ENCODE assay signal across 27 cellular contexts in the genomic region with DNA sequence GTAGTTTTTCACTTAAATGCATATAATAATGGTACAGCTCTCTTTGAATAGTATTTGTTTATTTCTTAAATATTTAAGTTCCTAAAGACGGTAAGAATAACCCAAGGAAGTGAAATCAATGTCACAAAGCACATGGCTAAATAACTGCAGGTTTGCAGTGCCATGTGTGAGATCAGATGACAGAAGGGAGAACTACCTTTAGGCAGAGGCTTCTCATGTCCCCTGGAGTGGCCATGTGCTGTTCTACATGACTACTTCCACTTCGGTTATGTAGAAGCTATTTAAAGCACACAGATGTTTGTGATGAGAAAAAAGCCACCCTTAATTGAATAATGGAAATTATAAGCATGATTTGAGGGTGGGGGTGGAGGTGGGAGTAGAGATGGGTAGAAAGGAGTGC.
"Had no signal": no experiment of that assay in that cellular context is flagged by ENCODE, and none has a peak within 500 bp of the region (broad histone marks: within the 10 kb centered on the region; RNA-seq: fewer than 3 reads in every experiment).

No MANE protein-coding gene starts in this region.

- H3K36me3 ChIP-seq: breast epithelium, neutrophil, ovary, prostate gland had no signal

- H3K9me3 ChIP-seq: breast epithelium, neutrophil, ovary, prostate gland, suprapubic skin, transverse colon had no signal

- H3K4me1 Mint-ChIP-seq: central memory CD8-positive, alpha-beta T cell; nephron had no signal

- H3K9me3 Mint-ChIP-seq: central memory CD8-positive, alpha-beta T cell; effector memory CD8-positive, alpha-beta T cell had no signal

- H3K27me3 Mint-ChIP-seq: activated naive CD8-positive, alpha-beta T cell; central memory CD8-positive, alpha-beta T cell; effector memory CD8-positive, alpha-beta T cell had no signal

- DNase-seq: activated CD4-positive, alpha-beta T cell treated with anti-CD3 and anti-CD28 coated beads for 4 hours; activated CD4-positive, alpha-beta T cell treated with anti-CD3 and anti-CD28 coated beads, Interleukin-2, amount 50 U/mL, for 48 hours; activated CD4-positive, CD25-positive, alpha-beta regulatory T cell; activated CD8-positive, alpha-beta memory T cell treated with anti-CD3 and anti-CD28 coated beads, Interleukin-2, amount 50 U/mL, for 48 hours; activated naive CD4-positive, alpha-beta T cell; activated T-cell treated with anti-CD3 and anti-CD28 coated beads, Interleukin-2, amount 50 U/mL, for 4 hours; amniotic stem cell; effector memory CD8-positive, alpha-beta T cell; foreskin melanocyte; glutamatergic neuron; hippocampal formation; left ventricle myocardium superior; mammary epithelial cell; midbrain; ovary; right cardiac atrium; stimulated activated CD4-positive, alpha-beta T cell treated with anti-CD3 and anti-CD28 coated beads, Interleukin-1b, Interleukin-23, amount 100 ng/mL, for 48 hours; stomach; transverse colon had no signal

- H3K27ac Mint-ChIP-seq: activated T-helper 2 cell treated with anti-CD3 and anti-CD28 coated beads, Interferon-gamma antibody, Interleukin-2, Interleukin-4, amounts not matched to agents 10 μg/mL and 5 μg/mL and 100 μg/mL, durations not matched to agents 14 hours and 24 hours and 36 hours; effector memory CD8-positive, alpha-beta T cell had no signal

- H3K4me3 ChIP-seq: breast epithelium, ovary, prostate gland, stomach, suprapubic skin, transverse colon had no signal

- H3K4me1 ChIP-seq: breast epithelium, prostate gland, stomach, suprapubic skin had no signal

- H3K27me3 ChIP-seq: breast epithelium, neutrophil, ovary, stomach, suprapubic skin, transverse colon had no signal

- H3K4me3 Mint-ChIP-seq: activated naive CD8-positive, alpha-beta T cell; activated T-cell treated with anti-CD3 and anti-CD28 coated beads, Interleukin-2, amount 50 U/mL, for 4 hours; central memory CD8-positive, alpha-beta T cell; effector memory CD8-positive, alpha-beta T cell; nephron had no signal

- H3K27ac ChIP-seq: breast epithelium, neutrophil, ovary, prostate gland, stomach, suprapubic skin, transverse colon had no signal
